In genomic region chr17:57948555-57949420, GRCh38 we compare ENCODE assay signal across 8 cellular contexts.
DNase-seq lines count a peak whose midpoint lies in the region; ATAC-seq and TF ChIP-seq lines count a peak whose summit lies in the region.

No MANE protein-coding gene starts in this region.

- H3K4me1 ChIP-seq in HUES6 (ENCODE audit: control insufficient read depth, insufficient read depth, low read length) = peaks cover 63% of the 10 kb centered on the region
- peaks cover 12 to 85% (median 76%) of the 10 kb centered on the region in 5 donors for H3K4me1 ChIP-seq in subcutaneous abdominal adipose tissue (ENCODE audit: control insufficient read depth in 5 of 5, insufficient read depth in 5 of 5, low read length in 5 of 5)

- H3K4me3 ChIP-seq in AG10803 (ENCODE audit: low read length) = 0 out of 2 replicates have a peak overlapping the region, but pooled peaks have one; percentile 9
- H3K4me3 ChIP-seq in HUES6 (ENCODE audit: low read depth, low read length) = no peak overlapping the region
- no peak overlapping the region for H3K4me3 ChIP-seq in subcutaneous abdominal adipose tissue (ENCODE audit: low read depth in 1 of 5, low read length in 5 of 5)

- H3K9ac ChIP-seq in HUES6 (ENCODE audit: low read length) (peak overlapping the region; percentile 43), subcutaneous abdominal adipose tissue (ENCODE audit: low read length in 5 of 5) (peak overlapping the region in 4 of 5 donors; percentile 32 to 55 (median 48))

- DNase-seq in AG10803 (ENCODE audit: low read depth) = peak; percentile 99
- DNase-seq in amniotic stem cell (lab: John Stamatoyannopoulos, UW) = peak; percentile 83
- DNase-seq in iris pigment epithelial cell (ENCODE audit: low read depth) = peak; percentile 94

- H3K27ac ChIP-seq in HUES6 (ENCODE audit: low read depth, low read length) = peak overlapping the region; percentile 70; the same call in 1 of the 2 replicates
- peak overlapping the region; percentile 86 for H3K27ac ChIP-seq in subcutaneous abdominal adipose tissue (ENCODE audit: low read depth, low read length)

- peak; percentile 26 for TF ChIP-seq CTCF in AG10803 (conservative IDR thresholded peaks at IDR 0.05; ENCODE audit: low read length)

- H3K27me3 ChIP-seq in HUES6 (ENCODE audit: control insufficient read depth, insufficient read depth, low read length) (peaks cover 9% of the 10 kb centered on the region), subcutaneous abdominal adipose tissue (ENCODE audit: control insufficient read depth in 5 of 5, insufficient read depth in 4 of 5, low read length in 5 of 5) (no peaks in the 10 kb centered on the region)

- no peaks in the 10 kb centered on the region for H3K36me3 ChIP-seq in HUES6 (ENCODE audit: control insufficient read depth, insufficient read depth, low read length)
- H3K36me3 ChIP-seq in subcutaneous abdominal adipose tissue (ENCODE audit: control insufficient read depth in 5 of 5, insufficient read depth in 5 of 5, low read length in 5 of 5) = no peaks in the 10 kb centered on the region

- H3K9me3 ChIP-seq in HUES6 (ENCODE audit: control insufficient read depth, insufficient read depth, low read depth, low read length) (no peaks in the 10 kb centered on the region), subcutaneous abdominal adipose tissue (ENCODE audit: control insufficient read depth in 5 of 5, low read length in 5 of 5) (no peaks in the 10 kb centered on the region)

- no peak for ATAC-seq in GM19463 (IDR thresholded peaks at IDR 0.05; ENCODE audit: unreplicated experiment)
- ATAC-seq in GM21447 (IDR thresholded peaks at IDR 0.05; ENCODE audit: unreplicated experiment) = no peak
- no peak for ATAC-seq in GM18861 (IDR thresholded peaks at IDR 0.05; ENCODE audit: unreplicated experiment)
